16 cellular contexts compared by ENCODE assay signal in the genomic region with DNA sequence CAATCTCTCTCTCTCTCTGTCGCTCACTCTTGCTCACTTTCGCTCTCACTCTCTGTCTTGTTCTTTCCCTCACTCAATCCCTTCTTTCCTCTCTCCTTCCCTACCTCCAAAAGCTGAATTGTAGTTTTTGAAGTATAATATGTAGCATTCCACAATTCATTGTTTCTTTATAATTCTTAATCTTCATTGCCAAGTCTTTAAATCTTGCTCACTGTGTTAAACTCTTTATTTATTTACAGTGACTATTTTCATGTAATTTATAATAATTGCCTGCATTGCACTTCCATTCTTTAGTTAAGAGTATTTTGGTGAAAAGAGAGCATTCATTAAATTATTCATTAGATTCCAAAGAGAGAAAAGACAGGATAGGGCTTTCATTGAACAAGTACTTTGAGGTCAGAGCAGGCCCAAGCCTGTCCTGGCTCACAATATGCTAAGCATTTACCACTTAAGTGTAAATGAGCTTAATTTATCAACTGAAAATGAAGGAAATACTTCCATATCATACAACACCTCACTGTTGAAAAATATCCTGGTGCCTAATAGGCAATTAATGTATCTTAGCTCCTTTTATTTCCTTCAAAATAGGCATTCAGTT.
"Had no signal": no experiment of that assay in that cellular context is flagged by ENCODE, and none has a peak within 500 bp of the region (broad histone marks: within the 10 kb centered on the region; RNA-seq: fewer than 3 reads in every experiment).

No MANE protein-coding gene starts in this region.

- H3K27ac Mint-ChIP-seq: activated CD4-positive, alpha-beta T cell treated with anti-CD3 and anti-CD28 coated beads for 36 hours; activated naive CD4-positive, alpha-beta T cell treated with anti-CD3 and anti-CD28 coated beads for 36 hours; activated T-helper 17 cell treated with anti-CD3 and anti-CD28 coated beads, Interleukin-2, amount 50 U/mL, for 72 hours; stimulated activated memory B cell treated with anti-CD40 and anti-IgM and Interleukin-4, amounts not matched to agents 10 μg/mL and 1 μg/mL and 100 μg/mL, for 72 hours had no signal

- H3K4me1 ChIP-seq: heart right ventricle, prostate gland, tibial nerve had no signal

- H3K9me3 ChIP-seq: prostate gland, spleen, tibial nerve had no signal

- DNase-seq: activated CD4-positive, alpha-beta T cell treated with anti-CD3 and anti-CD28 coated beads for 36 hours; activated naive CD4-positive, alpha-beta T cell treated with anti-CD3 and anti-CD28 coated beads for 36 hours; central memory CD4-positive, alpha-beta T cell; effector CD4-positive, alpha-beta T cell; heart right ventricle; occipital lobe; spleen; stimulated activated CD4-positive, alpha-beta T cell treated with anti-CD3 and anti-CD28 coated beads, Interleukin-1b, Interleukin-23, amount 100 ng/mL, for 48 hours; T1000 had no signal

- H3K27me3 ChIP-seq: heart right ventricle, spleen, tibial nerve had no signal

- H3K4me3 Mint-ChIP-seq: activated CD4-positive, alpha-beta T cell treated with anti-CD3 and anti-CD28 coated beads for 36 hours; activated naive CD4-positive, alpha-beta T cell treated with anti-CD3 and anti-CD28 coated beads for 36 hours; activated T-helper 17 cell treated with anti-CD3 and anti-CD28 coated beads, Interleukin-2, amount 50 U/mL, for 72 hours; stimulated activated memory B cell treated with anti-CD40 and anti-IgM and Interleukin-4, amounts not matched to agents 10 μg/mL and 1 μg/mL and 100 μg/mL, for 72 hours had no signal

- H3K36me3 Mint-ChIP-seq: stimulated activated memory B cell treated with anti-CD40 and anti-IgM and Interleukin-4, amounts not matched to agents 10 μg/mL and 1 μg/mL and 100 μg/mL, for 72 hours had no signal

- ATAC-seq: activated CD4-positive, alpha-beta T cell treated with anti-CD3 and anti-CD28 coated beads for 36 hours; activated T-helper 17 cell treated with anti-CD3 and anti-CD28 coated beads, Interleukin-2, amount 50 U/mL, for 72 hours; heart right ventricle; sciatic nerve; stimulated activated memory B cell treated with anti-CD40 and anti-IgM and Interleukin-4, amounts not matched to agents 10 μg/mL and 1 μg/mL and 100 μg/mL, for 72 hours had no signal

- H3K36me3 ChIP-seq: heart right ventricle, prostate gland, spleen, tibial nerve had no signal

- H3K27me3 Mint-ChIP-seq: activated CD4-positive, alpha-beta T cell treated with anti-CD3 and anti-CD28 coated beads for 36 hours; activated T-helper 17 cell treated with anti-CD3 and anti-CD28 coated beads, Interleukin-2, amount 50 U/mL, for 72 hours; stimulated activated memory B cell treated with anti-CD40 and anti-IgM and Interleukin-4, amounts not matched to agents 10 μg/mL and 1 μg/mL and 100 μg/mL, for 72 hours had no signal

- H3K9me3 Mint-ChIP-seq: activated naive CD4-positive, alpha-beta T cell treated with anti-CD3 and anti-CD28 coated beads for 36 hours; activated T-helper 17 cell treated with anti-CD3 and anti-CD28 coated beads, Interleukin-2, amount 50 U/mL, for 72 hours; stimulated activated memory B cell treated with anti-CD40 and anti-IgM and Interleukin-4, amounts not matched to agents 10 μg/mL and 1 μg/mL and 100 μg/mL, for 72 hours had no signal

- H3K4me3 ChIP-seq: coronary artery, heart right ventricle, prostate gland, spleen, tibial nerve had no signal

- H3K27ac ChIP-seq: coronary artery, heart right ventricle, prostate gland, spleen, tibial nerve, VCaP had no signal
